Comparison of ENCODE assay signal across 10 cellular contexts in genomic region chr11:3095712-3096361, GRCh38. TPM values are rescaled to one million over a fixed set of nuclear protein-coding genes. Genes with fewer than 3 reads are reported as not detected.
DNase-seq lines count a peak whose midpoint lies in the region; ATAC-seq, FAIRE-seq and TF ChIP-seq lines count a peak whose summit lies in the region.
"Had no signal": no experiment of that assay in that cellular context is flagged by ENCODE, and none has a peak within 500 bp of the region (broad histone marks: within the 10 kb centered on the region; RNA-seq: fewer than 3 reads in every experiment).

No MANE protein-coding gene starts in this region.

- FAIRE-seq in small intestine (lab: Jason Lieb, UNC) = no peak
- FAIRE-seq: GM12878 had no signal

- H3K4me3 ChIP-seq in brain microvascular endothelial cell (ENCODE audit: low read depth, low read length) (peak overlapping the region; percentile 30), right cardiac atrium (ENCODE audit: low read length) (no peak overlapping the region), small intestine (ENCODE audit: low read depth in 1 of 2, low read length in 2 of 2) (no peak overlapping the region)
- H3K4me3 ChIP-seq: GM12878 had no signal

- intact Hi-C loops in right cardiac atrium (cut with DNase I) = no loop called here

- in situ Hi-C loops in brain microvascular endothelial cell (cut with HindIII; ENCODE audit: low pct_ligation_motif_present, low sequenced_read_pairs) = no loop called here

- H3K36me3 ChIP-seq in brain microvascular endothelial cell (replicated peaks) (peaks cover 2% of the 10 kb centered on the region), small intestine (ENCODE audit: control insufficient read depth in 2 of 2, insufficient read depth in 2 of 2, low read length in 2 of 2) (no peaks in the 10 kb centered on the region)

- peak; percentile 38 to 75 for ATAC-seq in right cardiac atrium
- no peak for ATAC-seq in HG02571 (IDR thresholded peaks at IDR 0.05; ENCODE audit: unreplicated experiment)
- ATAC-seq in GM21576 (IDR thresholded peaks at IDR 0.05; ENCODE audit: unreplicated experiment) = no peak
- ATAC-seq: effector memory CD8-positive, alpha-beta T cell; GM12878 had no signal

- H3K27ac ChIP-seq in brain microvascular endothelial cell = peak overlapping the region; percentile 69
- H3K27ac ChIP-seq in right cardiac atrium (ENCODE audit: low read length) = peak overlapping the region; percentile 61
- peak overlapping the region in 1 of 2 donors; percentile 65 for H3K27ac ChIP-seq in small intestine (ENCODE audit: low read depth in 1 of 2, low read length in 1 of 2)

- TF ChIP-seq CTCF in brain microvascular endothelial cell (IDR thresholded peaks at IDR 0.05; ENCODE audit: low read depth, low read length, missing control alignments) = no peak
- TF ChIP-seq CTCF in GM10266 (IDR thresholded peaks at IDR 0.05; ENCODE audit: control insufficient read depth, insufficient read depth, low read depth, missing control alignments) = no peak

- DNase-seq in HCEC 1CT = peak; percentile 82
- DNase-seq in brain microvascular endothelial cell = peak; percentile 75
- peak in 2 of 3 donors; percentile 60 to 68 for DNase-seq in right cardiac atrium
- DNase-seq in small intestine = peak; percentile 8
- no peak for DNase-seq in GM10266 (ENCODE audit: extremely low spot score)
- DNase-seq in SKM-1 (lab: John Stamatoyannopoulos, UW; ENCODE audit: unreplicated experiment) = no peak
- DNase-seq: effector memory CD8-positive, alpha-beta T cell had no signal

- WGBS in right cardiac atrium = 44% methylated on average over 15 of the region's 15 CpGs
- 60 to 78% (median 75%) methylated on average over 15 of the region's 15 CpGs for WGBS in small intestine, 3 donors

- H3K9me3 ChIP-seq in right cardiac atrium (ENCODE audit: control insufficient read depth, low read length) (no peaks in the 10 kb centered on the region), small intestine (ENCODE audit: control insufficient read depth, low read depth) (no peaks in the 10 kb centered on the region)

- H3K27me3 ChIP-seq in brain microvascular endothelial cell (replicated peaks) (no peaks in the 10 kb centered on the region), right cardiac atrium (ENCODE audit: control insufficient read depth, insufficient read depth) (no peaks in the 10 kb centered on the region), small intestine (ENCODE audit: control insufficient read depth in 2 of 2, insufficient read depth in 2 of 2, low read length in 2 of 2) (no peaks in the 10 kb centered on the region)

- H3K4me1 ChIP-seq in right cardiac atrium (ENCODE audit: control insufficient read depth, insufficient read depth, low read length) (no peaks in the 10 kb centered on the region), small intestine (ENCODE audit: control insufficient read depth in 2 of 2, insufficient read depth in 1 of 2, low read depth in 1 of 2, low read length in 1 of 2) (no peaks in the 10 kb centered on the region)

RNA-seq across cellular contexts. Expression of gene CARS1, which starts 38.6 kb away (rescaled TPM):
- 10 to 100 TPM; 14.4 to 18.8 (median 16.5) TPM for total RNA-seq in right cardiac atrium
- polyA plus RNA-seq in right cardiac atrium (10.8 TPM), small intestine (10 to 100 TPM; 41.9 to 69.8 (median 43.8) TPM)

Comparison
In these comparisons a context has a peak if more than half of its experiments do, and no peak if none do; other contexts are left out.
1. DNase-seq: peak in HCEC 1CT (single experiment), brain microvascular endothelial cell (single experiment), right cardiac atrium (2 of 3) and small intestine (single experiment); none in GM10266 (single experiment) and SKM-1 (single experiment).
2. ATAC-seq: peak in right cardiac atrium (2 of 2); none in HG02571 (single experiment) and GM21576 (single experiment).